Comparison of ENCODE assay signal across 8 cellular contexts in the genomic region with DNA sequence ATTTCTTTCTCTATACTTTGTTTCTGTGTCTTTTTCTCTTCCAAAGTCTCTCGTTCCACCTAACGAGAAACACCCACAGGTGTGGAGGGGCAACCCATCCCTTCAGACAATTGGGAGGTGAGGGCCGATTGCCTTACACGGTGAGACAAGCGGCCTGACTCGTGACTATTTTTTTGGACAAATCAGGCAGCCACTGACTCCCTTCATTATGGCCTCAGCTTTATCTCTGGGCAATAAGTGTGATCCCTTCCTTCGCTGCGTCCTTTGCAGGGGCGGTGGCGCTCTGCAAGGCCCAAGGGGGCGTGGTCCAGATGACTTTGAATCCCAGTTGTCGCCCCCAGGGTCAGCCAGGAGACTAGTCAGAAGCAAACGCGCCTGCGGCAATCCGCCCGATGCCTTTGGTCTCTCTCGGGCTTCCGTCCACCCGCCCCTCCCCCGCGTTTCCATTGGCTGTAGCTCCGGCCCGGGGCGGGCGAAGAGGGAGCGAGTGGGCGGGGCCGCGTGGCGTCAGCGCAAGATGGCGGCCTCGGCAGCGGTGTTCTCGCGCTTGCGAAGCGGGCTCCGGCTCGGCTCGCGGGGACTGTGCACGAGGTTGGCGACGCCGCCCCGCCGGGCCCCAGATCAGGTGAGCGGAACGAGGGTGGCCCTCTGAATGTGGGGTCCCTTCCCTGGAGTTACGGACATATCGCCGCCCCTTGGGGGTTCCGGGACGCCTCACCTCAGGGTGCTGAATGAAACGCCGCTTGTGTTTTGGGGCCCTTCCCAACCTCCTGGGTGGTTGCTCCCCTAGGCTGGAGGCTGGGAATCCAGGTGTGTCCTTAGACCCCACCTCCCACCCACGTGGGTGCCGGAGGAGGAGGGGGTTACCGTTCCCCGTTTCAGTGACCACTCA. TPM values are rescaled to one million over a fixed set of nuclear protein-coding genes. Genes with fewer than 3 reads are reported as not detected.
A peak's percentile ranks its signal among the peaks of the same experiment; 100 is the strongest.
DNase-seq lines count a peak whose midpoint lies in the region; ATAC-seq and TF ChIP-seq lines count a peak whose summit lies in the region.

Gene TIMM50, plus strand, starts transcription at position 502 of the 892 bp plus-strand sequence. Its CDS starts 16 bp downstream, at position 518.

- BruUV-seq in Panc1 (replicated peaks; lab: Mats Ljungman, UMichigan): no TSS peak

- DNase-seq in DMS153 treated with DMSO at 0.1 percent for 48 hours (lab: John Stamatoyannopoulos, UW; ENCODE audit: unreplicated experiment) (peak; percentile 92), Panc1 (ENCODE audit: low read depth, low spot score) (peak; percentile 100), erythroblast (lab: John Stamatoyannopoulos, UW) (peak; percentile 98)
- DNase-seq in activated T-cell treated with anti-CD3 and anti-CD28 coated beads, Interleukin-2, amount 50 U/mL, for 24 hours: peak; percentile 99
- DNase-seq in stimulated activated CD8-positive, alpha-beta memory T cell treated with anti-CD3 and anti-CD28 coated beads, Interleukin-4, amount 100 ng/mL, for 48 hours: peak; percentile 99

- CTCF ChIA-PET in Panc1 (lab: Charles Lee): interaction anchor here (0.5 to 2.1 kb wide), 24 partner anchors 12 to 740 kb away, joined by 3 to 24 read pairs (median 6); partner anchors contain the start of genes DLL3, EID2B and SAMD4B

- peak within 1 kb of the TSS; percentile 86 for H2AFZ ChIP-seq in KMS-11 (ENCODE audit: low read depth)

- peak within 1 kb of the TSS; percentile 94 for H3K27ac Mint-ChIP-seq in activated T-cell treated with anti-CD3 and anti-CD28 coated beads, Interleukin-2, amount 50 U/mL, for 24 hours

- H3K27me3 ChIP-seq in KMS-11 (ENCODE audit: insufficient read depth, low read depth) (no peaks in the 10 kb centered on the region), Panc1 (ENCODE audit: control insufficient read depth, insufficient read depth, low read length) (no peaks in the 10 kb centered on the region), mucosa of stomach (ENCODE audit: control insufficient read depth, insufficient read depth, low read length) (no peaks in the 10 kb centered on the region)

- POLR2A ChIA-PET in Panc1 (lab: Charles Lee): interaction anchor here (0.5 to 2.3 kb wide), 36 partner anchors 10 to 818 kb away, joined by 3 to 46 read pairs (median 6); partner anchors contain the start of genes DLL3, EID2B, RPS16 and SAMD4B

- no peaks in the 10 kb centered on the region for H3K27me3 Mint-ChIP-seq in activated T-cell treated with anti-CD3 and anti-CD28 coated beads, Interleukin-2, amount 50 U/mL, for 24 hours

- no peaks in the 10 kb centered on the region for H4K20me1 ChIP-seq in KMS-11 (ENCODE audit: insufficient read depth)

- H3K4me2 ChIP-seq in KMS-11: peak within 1 kb of the TSS; percentile 79

- in situ Hi-C loops in Panc1 (cut with HindIII; ENCODE audit: low pct_unique_long_range_greater_than_20kb, low sequenced_read_pairs): no loop called here

- no peak for TF ChIP-seq CTCF in KMS-11 (conservative IDR thresholded peaks at IDR 0.05; ENCODE audit: low read depth, low read length)
- no peak for TF ChIP-seq CTCF in Panc1 (IDR thresholded peaks at IDR 0.05)

- no peak within 1 kb of the TSS for H3K4me3 ChIP-seq in KMS-11 (IDR thresholded peaks at IDR 0.05; ENCODE audit: insufficient read depth, low read depth, low read length)
- peak within 1 kb of the TSS; percentile 39 to 55 for H3K4me3 ChIP-seq in Panc1 (ENCODE audit: low read depth in 2 of 2, low read length in 2 of 2)
- peak within 1 kb of the TSS; percentile 97 for H3K4me3 ChIP-seq in mucosa of stomach (ENCODE audit: low read length)

- H3K9me3 ChIP-seq in Panc1 (ENCODE audit: control insufficient read depth, insufficient read depth, low read depth, low read length) (no peaks in the 10 kb centered on the region), mucosa of stomach (ENCODE audit: control insufficient read depth, low read length) (no peaks in the 10 kb centered on the region)

- peak within 1 kb of the TSS; percentile 64 for H3K27ac ChIP-seq in KMS-11
- peak within 1 kb of the TSS; percentile 86 for H3K27ac ChIP-seq in Panc1 (ENCODE audit: low read length)

- H3K4me1 Mint-ChIP-seq in activated T-cell treated with anti-CD3 and anti-CD28 coated beads, Interleukin-2, amount 50 U/mL, for 24 hours (ENCODE audit: low read depth): peaks cover 32% of the 10 kb centered on the region

- H3K9ac ChIP-seq in KMS-11 (peak within 1 kb of the TSS; percentile 94), mucosa of stomach (ENCODE audit: low read length) (peak within 1 kb of the TSS; percentile 95)

- H3K36me3 ChIP-seq in KMS-11 (ENCODE audit: insufficient read depth): peaks cover 10% of the 10 kb centered on the region; the same call in 1 of the 2 replicates
- peaks cover 40% of the 10 kb centered on the region for H3K36me3 ChIP-seq in Panc1 (ENCODE audit: control insufficient read depth, insufficient read depth, low read length)
- no peaks in the 10 kb centered on the region for H3K36me3 ChIP-seq in mucosa of stomach (ENCODE audit: control insufficient read depth, insufficient read depth, low read length)

- H3K9me3 Mint-ChIP-seq in activated T-cell treated with anti-CD3 and anti-CD28 coated beads, Interleukin-2, amount 50 U/mL, for 24 hours: no peaks in the 10 kb centered on the region

- intact Hi-C loops in Panc1 (cut with micrococcal nuclease; ENCODE audit: unreplicated experiment): loop anchor here (2.0 kb wide), 1 partner anchor 26 kb away; no protein-coding TSS in a partner anchor

- TF ChIP-seq POLR2A in erythroblast (IDR thresholded peaks at IDR 0.05; ENCODE audit: low read length): peak; percentile 77

- peaks cover 13% of the 10 kb centered on the region for H3K4me1 ChIP-seq in KMS-11 (ENCODE audit: low read depth, poor library complexity, severe bottlenecking)
- peaks cover 23% of the 10 kb centered on the region for H3K4me1 ChIP-seq in Panc1 (ENCODE audit: control insufficient read depth, insufficient read depth, low read length)
- peaks cover 15% of the 10 kb centered on the region for H3K4me1 ChIP-seq in mucosa of stomach (ENCODE audit: control insufficient read depth, insufficient read depth, low read length)

- ATAC-seq in GM21723 (IDR thresholded peaks at IDR 0.05; ENCODE audit: unreplicated experiment) (peak; percentile 88), Panc1 (peak; percentile 96)

- peaks cover 67% of the 10 kb centered on the region for H3K36me3 Mint-ChIP-seq in activated T-cell treated with anti-CD3 and anti-CD28 coated beads, Interleukin-2, amount 50 U/mL, for 24 hours (ENCODE audit: low read depth)

- peaks cover 30% of the 10 kb centered on the region for H3K79me2 ChIP-seq in KMS-11 (ENCODE audit: insufficient read depth, low read depth)

- peak within 1 kb of the TSS; percentile 94 for H3K4me3 Mint-ChIP-seq in activated T-cell treated with anti-CD3 and anti-CD28 coated beads, Interleukin-2, amount 50 U/mL, for 24 hours

RNA-seq across cellular contexts. Expression of gene TIMM50, which starts in this region (rescaled TPM):
- 1,837 TPM for total RNA-seq in Panc1 (2021; ENCODE audit: unreplicated experiment)
- polyA plus RNA-seq in Panc1 (2012; ENCODE audit: insufficient read length): 1,800 TPM
